Comparison of ENCODE assay signal across 8 cellular contexts in genomic region chr6:6006428-6007310, GRCh38. TPM values are rescaled to one million over a fixed set of nuclear protein-coding genes. Genes with fewer than 3 reads are reported as not detected.
DNase-seq lines count a peak whose midpoint lies in the region; ATAC-seq and TF ChIP-seq lines count a peak whose summit lies in the region.

Gene NRN1 (minus strand): TSS chr6:6006925. CDS start chr6:6006749, 176 bp downstream.

- H3K4me1 ChIP-seq in lung (ENCODE audit: control insufficient read depth in 2 of 2, insufficient read depth in 2 of 2, low read length in 2 of 2) (peaks cover 0 to 19% of the 10 kb centered on the region in 2 donors), upper lobe of right lung (peaks cover 33% of the 10 kb centered on the region)

- H3K36me3 ChIP-seq in brain microvascular endothelial cell (replicated peaks) = no peaks in the 10 kb centered on the region
- no peaks in the 10 kb centered on the region for H3K36me3 ChIP-seq in lung (ENCODE audit: control insufficient read depth in 2 of 2, insufficient read depth in 2 of 2, low read length in 2 of 2)
- H3K36me3 ChIP-seq in upper lobe of right lung = no peaks in the 10 kb centered on the region

- intact Hi-C loops in upper lobe of right lung (cut with DNase I) = no loop called here

- TF ChIP-seq CTCF in brain microvascular endothelial cell (IDR thresholded peaks at IDR 0.05; ENCODE audit: low read depth, low read length, missing control alignments) (no peak), lung (IDR thresholded peaks at IDR 0.05; ENCODE audit: control extremely low read depth, extremely low read depth) (no peak), upper lobe of right lung (IDR thresholded peaks at IDR 0.05) (no peak)

- H3K4me3 ChIP-seq in brain microvascular endothelial cell (ENCODE audit: low read depth, low read length) (peak within 1 kb of the TSS; percentile 50), lung (peak within 1 kb of the TSS; percentile 38), upper lobe of right lung (peak within 1 kb of the TSS; percentile 48)

- H3K27ac ChIP-seq in brain microvascular endothelial cell = no peak within 1 kb of the TSS
- H3K27ac ChIP-seq in lung (ENCODE audit: low read depth in 1 of 2, low read length in 1 of 2) = peak within 1 kb of the TSS; percentile 54 to 66
- H3K27ac ChIP-seq in upper lobe of right lung = peak within 1 kb of the TSS; percentile 17

- peaks cover 2% of the 10 kb centered on the region for H3K27me3 ChIP-seq in brain microvascular endothelial cell (replicated peaks)
- no peaks in the 10 kb centered on the region for H3K27me3 ChIP-seq in lung (ENCODE audit: control insufficient read depth, insufficient read depth)
- peaks cover 98% of the 10 kb centered on the region for H3K27me3 ChIP-seq in upper lobe of right lung

- WGBS in lung, 2 donors = 6 to 7% methylated on average over 48 of the region's 48 CpGs

- H3K9me3 ChIP-seq in lung (ENCODE audit: control insufficient read depth in 2 of 2, insufficient read depth in 1 of 2, low read length in 1 of 2) (peaks cover 0 to 12% of the 10 kb centered on the region in 2 donors), upper lobe of right lung (no peaks in the 10 kb centered on the region)

- DNase-seq in DMS79 treated with DMSO at 0.1 percent for 48 hours (lab: John Stamatoyannopoulos, UW) (peak; percentile 18), DMS79 (lab: John Stamatoyannopoulos, UW) (no peak), NCI-H345 (lab: John Stamatoyannopoulos, UW) (peak; percentile 12), brain microvascular endothelial cell (peak; percentile 43), lung (ENCODE audit: low spot score) (no peak), upper lobe of right lung (no peak)
- no peak for DNase-seq in effector CD4-positive, alpha-beta T cell

- no peak for ATAC-seq in lung (ENCODE audit: insufficient read depth, low FRiP score)
- ATAC-seq in upper lobe of right lung = no peak
- ATAC-seq in HG02970 (IDR thresholded peaks at IDR 0.05; ENCODE audit: low FRiP score, unreplicated experiment) = no peak

- in situ Hi-C loops in brain microvascular endothelial cell (cut with HindIII; ENCODE audit: low pct_ligation_motif_present, low sequenced_read_pairs) = no loop called here

RNA-seq across cellular contexts. Expression of gene NRN1, which starts in this region (rescaled TPM):
- 10 to 100 TPM in 1 of 2 donors, 1 to 10 TPM in 1; 9.4 to 10.8 TPM for total RNA-seq in lung
- polyA plus RNA-seq in lung = 10 to 100 TPM in 1 of 2 donors, 1 to 10 TPM in 1; 8.4 to 12.1 TPM
- 24.4 TPM for total RNA-seq in upper lobe of right lung

Comparison
In these comparisons a context has a peak if more than half of its experiments do, and no peak if none do; other contexts are left out.
1. DNase-seq: peak in DMS79 treated with DMSO at 0.1 percent for 48 hours (single experiment), NCI-H345 (single experiment) and brain microvascular endothelial cell (single experiment); none in DMS79 (single experiment), lung (single experiment), upper lobe of right lung (single experiment) and effector CD4-positive, alpha-beta T cell (single experiment).
2. Peak in every context shown above with its lines, with median percentiles within 50 percentile points of each other: H3K4me3 ChIP-seq.